In genomic region chr9:92263131-92263530, GRCh38 we compare ENCODE assay signal across 17 cellular contexts. TPM values are rescaled to one million over a fixed set of nuclear protein-coding genes. Genes with fewer than 3 reads are reported as not detected.
DNase-seq lines count a peak whose midpoint lies in the region; ATAC-seq and TF ChIP-seq lines count a peak whose summit lies in the region.
"Had no signal": no experiment of that assay in that cellular context is flagged by ENCODE, and none has a peak within 500 bp of the region (broad histone marks: within the 10 kb centered on the region; RNA-seq: fewer than 3 reads in every experiment).

No MANE protein-coding gene starts in this region.

- H3K36me3 ChIP-seq in CD4-positive, CD25-positive, alpha-beta regulatory T cell (ENCODE audit: control insufficient read depth, insufficient read depth, low read length): peaks cover 97% of the 10 kb centered on the region
- H3K36me3 ChIP-seq in SJCRH30: peaks cover 92% of the 10 kb centered on the region
- H3K36me3 ChIP-seq in HAP-1 (replicated peaks): peaks cover 100% of the 10 kb centered on the region

- H3K4me3 Mint-ChIP-seq in activated CD8-positive, alpha-beta T cell treated with anti-CD3 and anti-CD28 coated beads, Interleukin-2, amount 10 ng/mL, durations not matched to agents 7 days and 5 days: no peak overlapping the region
- H3K4me3 Mint-ChIP-seq in activated CD8-positive, alpha-beta T cell treated with anti-CD3 and anti-CD28 coated beads for 36 hours: no peak overlapping the region
- no peak overlapping the region for H3K4me3 Mint-ChIP-seq in CD4-positive, CD25-positive, alpha-beta regulatory T cell
- H3K4me3 Mint-ChIP-seq: CD4-positive, alpha-beta T cell; GM23338; HFFc6; IgD-negative memory B cell had no signal

- no peak overlapping the region for H3K4me3 ChIP-seq in CD4-positive, CD25-positive, alpha-beta regulatory T cell (ENCODE audit: low read depth, low read length)
- no peak overlapping the region for H3K4me3 ChIP-seq in SJCRH30
- H3K4me3 ChIP-seq in HAP-1: no peak overlapping the region
- H3K4me3 ChIP-seq: GM23338 had no signal

- no peaks in the 10 kb centered on the region for H3K27me3 Mint-ChIP-seq in activated CD8-positive, alpha-beta T cell treated with anti-CD3 and anti-CD28 coated beads, Interleukin-2, amount 10 ng/mL, durations not matched to agents 7 days and 5 days (ENCODE audit: low read depth)
- H3K27me3 Mint-ChIP-seq in activated CD8-positive, alpha-beta T cell treated with anti-CD3 and anti-CD28 coated beads for 36 hours: no peaks in the 10 kb centered on the region
- H3K27me3 Mint-ChIP-seq in CD4-positive, CD25-positive, alpha-beta regulatory T cell: no peaks in the 10 kb centered on the region
- H3K27me3 Mint-ChIP-seq: CD4-positive, alpha-beta T cell; IgD-negative memory B cell had no signal

- in situ Hi-C loops in HAP-1 (cut with MboI; ENCODE audit: low sequenced_read_pairs): no loop called here

- POLR2A ChIA-PET in activated CD8-positive, alpha-beta T cell treated with anti-CD3 and anti-CD28 coated beads, Interleukin-2, amount 10 ng/mL, durations not matched to agents 7 days and 5 days (lab: Charles Lee): no interaction called here
- POLR2A ChIA-PET in activated CD8-positive, alpha-beta T cell treated with anti-CD3 and anti-CD28 coated beads for 36 hours (lab: Charles Lee): interaction anchor here (1.2 to 2.9 kb wide), 2 partner anchors 10 to 16 kb away, joined by 4 to 10 read pairs; no protein-coding TSS in a partner anchor

- no peaks in the 10 kb centered on the region for H3K9me3 Mint-ChIP-seq in activated CD8-positive, alpha-beta T cell treated with anti-CD3 and anti-CD28 coated beads, Interleukin-2, amount 10 ng/mL, durations not matched to agents 7 days and 5 days (ENCODE audit: insufficient read depth)
- H3K9me3 Mint-ChIP-seq in activated CD8-positive, alpha-beta T cell treated with anti-CD3 and anti-CD28 coated beads for 36 hours: no peaks in the 10 kb centered on the region
- no peaks in the 10 kb centered on the region for H3K9me3 Mint-ChIP-seq in CD4-positive, CD25-positive, alpha-beta regulatory T cell
- H3K9me3 Mint-ChIP-seq: CD4-positive, alpha-beta T cell; GM23338; HFFc6; IgD-negative memory B cell had no signal

- H3K27ac ChIP-seq in CD4-positive, CD25-positive, alpha-beta regulatory T cell (ENCODE audit: insufficient read depth, low read length, poor library complexity, severe bottlenecking): no peak overlapping the region
- no peak overlapping the region for H3K27ac ChIP-seq in SJCRH30
- H3K27ac ChIP-seq in caudate nucleus (ENCODE audit: low read depth, low read length): peak overlapping the region; percentile 65

- CTCF ChIA-PET in activated CD8-positive, alpha-beta T cell treated with anti-CD3 and anti-CD28 coated beads, Interleukin-2, amount 10 ng/mL, durations not matched to agents 7 days and 5 days (lab: Charles Lee): interaction anchor here (0.6 to 1.7 kb wide), 3 partner anchors 115 to 176 kb away, joined by 3 to 7 read pairs (median 3); no protein-coding TSS in a partner anchor
- CTCF ChIA-PET in activated CD8-positive, alpha-beta T cell treated with anti-CD3 and anti-CD28 coated beads for 36 hours (lab: Charles Lee): interaction anchor here (0.9 to 5.6 kb wide), 3 partner anchors 20 to 129 kb away, joined by 3 to 20 read pairs (median 3); no protein-coding TSS in a partner anchor

- peaks cover 3% of the 10 kb centered on the region for H3K4me1 Mint-ChIP-seq in activated CD8-positive, alpha-beta T cell treated with anti-CD3 and anti-CD28 coated beads, Interleukin-2, amount 10 ng/mL, durations not matched to agents 7 days and 5 days (ENCODE audit: low read depth)
- peaks cover 4% of the 10 kb centered on the region for H3K4me1 Mint-ChIP-seq in activated CD8-positive, alpha-beta T cell treated with anti-CD3 and anti-CD28 coated beads for 36 hours (ENCODE audit: low read depth)
- peaks cover 0 to 4% (median 1%) of the 10 kb centered on the region in 4 donors for H3K4me1 Mint-ChIP-seq in CD4-positive, CD25-positive, alpha-beta regulatory T cell
- H3K4me1 Mint-ChIP-seq: GM23338, IgD-negative memory B cell had no signal

- H3K27me3 ChIP-seq in CD4-positive, CD25-positive, alpha-beta regulatory T cell (ENCODE audit: control insufficient read depth, insufficient read depth, low read length): no peaks in the 10 kb centered on the region
- H3K27me3 ChIP-seq in SJCRH30 (no peaks in the 10 kb centered on the region), HAP-1 (ENCODE audit: low read depth) (no peaks in the 10 kb centered on the region)
- H3K27me3 ChIP-seq: BE2C had no signal

- H3K36me3 Mint-ChIP-seq in activated CD8-positive, alpha-beta T cell treated with anti-CD3 and anti-CD28 coated beads, Interleukin-2, amount 10 ng/mL, durations not matched to agents 7 days and 5 days (ENCODE audit: low read depth): peaks cover 71% of the 10 kb centered on the region
- H3K36me3 Mint-ChIP-seq in activated CD8-positive, alpha-beta T cell treated with anti-CD3 and anti-CD28 coated beads for 36 hours (ENCODE audit: low read depth): peaks cover 64% of the 10 kb centered on the region
- H3K36me3 Mint-ChIP-seq in CD4-positive, CD25-positive, alpha-beta regulatory T cell: peaks cover 71% of the 10 kb centered on the region

- peak overlapping the region; percentile 16 for H3K27ac Mint-ChIP-seq in activated CD8-positive, alpha-beta T cell treated with anti-CD3 and anti-CD28 coated beads, Interleukin-2, amount 10 ng/mL, durations not matched to agents 7 days and 5 days
- H3K27ac Mint-ChIP-seq in activated CD8-positive, alpha-beta T cell treated with anti-CD3 and anti-CD28 coated beads for 36 hours: no peak overlapping the region
- peak overlapping the region in 2 of 3 donors; percentile 7 to 56 for H3K27ac Mint-ChIP-seq in CD4-positive, CD25-positive, alpha-beta regulatory T cell
- H3K27ac Mint-ChIP-seq: CD4-positive, alpha-beta T cell; GM23338; IgD-negative memory B cell had no signal

- no peak for DNase-seq in activated CD8-positive, alpha-beta T cell treated with anti-CD3 and anti-CD28 coated beads, Interleukin-2, amount 10 ng/mL, durations not matched to agents 7 days and 5 days
- no peak for DNase-seq in activated CD8-positive, alpha-beta T cell treated with anti-CD3 and anti-CD28 coated beads for 36 hours
- no peak for DNase-seq in CD4-positive, CD25-positive, alpha-beta regulatory T cell
- peak; percentile 24 for DNase-seq in SJCRH30
- no peak for DNase-seq in caudate nucleus (lab: John Stamatoyannopoulos, UW)
- DNase-seq in HAP-1 (ENCODE audit: low spot score in 2 of 2): no peak
- DNase-seq: ACHN; BE2C; C1 segment of cervical spinal cord; Caco-2; CD4-positive, alpha-beta T cell; HFFc6 had no signal

- ATAC-seq in activated CD8-positive, alpha-beta T cell treated with anti-CD3 and anti-CD28 coated beads, Interleukin-2, amount 10 ng/mL, durations not matched to agents 7 days and 5 days: no peak
- no peak for ATAC-seq in activated CD8-positive, alpha-beta T cell treated with anti-CD3 and anti-CD28 coated beads for 36 hours
- ATAC-seq in CD4-positive, CD25-positive, alpha-beta regulatory T cell (ENCODE audit: low read depth in 2 of 2): no peak
- ATAC-seq in GM21723 (IDR thresholded peaks at IDR 0.05; ENCODE audit: unreplicated experiment): no peak
- ATAC-seq: GM23338, HCT116, HepG2 had no signal

- H3K4me1 ChIP-seq in CD4-positive, CD25-positive, alpha-beta regulatory T cell (ENCODE audit: control insufficient read depth, insufficient read depth, low read length, poor library complexity, severe bottlenecking): no peaks in the 10 kb centered on the region
- H3K4me1 ChIP-seq in SJCRH30 (no peaks in the 10 kb centered on the region), HAP-1 (no peaks in the 10 kb centered on the region)
- H3K4me1 ChIP-seq: BE2C, Caco-2 had no signal

- no peak for TF ChIP-seq CTCF in activated CD8-positive, alpha-beta T cell treated with anti-CD3 and anti-CD28 coated beads for 36 hours (IDR thresholded peaks at IDR 0.05)

- H3K9me3 ChIP-seq in CD4-positive, CD25-positive, alpha-beta regulatory T cell (ENCODE audit: control insufficient read depth in 2 of 2, low read length in 2 of 2): no peaks in the 10 kb centered on the region
- H3K9me3 ChIP-seq in SJCRH30 (replicated peaks) (no peaks in the 10 kb centered on the region), HAP-1 (no peaks in the 10 kb centered on the region)
- H3K9me3 ChIP-seq: BE2C, Caco-2 had no signal

- intact Hi-C loops in activated CD8-positive, alpha-beta T cell treated with anti-CD3 and anti-CD28 coated beads for 36 hours (cut with micrococcal nuclease): no loop called here

RNA-seq across cellular contexts. Expression of gene IARS1, which starts 30.4 kb away (rescaled TPM):
- 100 to 1,000 TPM; 138 to 141 TPM for total RNA-seq in activated CD8-positive, alpha-beta T cell treated with anti-CD3 and anti-CD28 coated beads, Interleukin-2, amount 10 ng/mL, durations not matched to agents 7 days and 5 days
- total RNA-seq in activated CD8-positive, alpha-beta T cell treated with anti-CD3 and anti-CD28 coated beads for 36 hours: 100 to 1,000 TPM; 247 to 251 TPM
- 67.1 TPM for total RNA-seq in CD4-positive, CD25-positive, alpha-beta regulatory T cell
- 10 to 100 TPM; 51.1 to 58.2 (median 51.6) TPM for polyA plus RNA-seq in CD4-positive, CD25-positive, alpha-beta regulatory T cell
- total RNA-seq in SJCRH30 (2014; rRNA removed; shearing (Covaris generic)): 248 and 274 TPM in 2 replicates

Comparison
In these comparisons a context has a peak if more than half of its experiments do, and no peak if none do; other contexts are left out.
1. DNase-seq: peak in SJCRH30 (2 of 2); none in activated CD8-positive, alpha-beta T cell treated with anti-CD3 and anti-CD28 coated beads, Interleukin-2, amount 10 ng/mL, durations not matched to agents 7 days and 5 days (single experiment), activated CD8-positive, alpha-beta T cell treated with anti-CD3 and anti-CD28 coated beads for 36 hours (single experiment), CD4-positive, CD25-positive, alpha-beta regulatory T cell (0 of 3), caudate nucleus (0 of 61) and HAP-1 (0 of 2).